17 cellular contexts compared by ENCODE assay signal in the genomic region with DNA sequence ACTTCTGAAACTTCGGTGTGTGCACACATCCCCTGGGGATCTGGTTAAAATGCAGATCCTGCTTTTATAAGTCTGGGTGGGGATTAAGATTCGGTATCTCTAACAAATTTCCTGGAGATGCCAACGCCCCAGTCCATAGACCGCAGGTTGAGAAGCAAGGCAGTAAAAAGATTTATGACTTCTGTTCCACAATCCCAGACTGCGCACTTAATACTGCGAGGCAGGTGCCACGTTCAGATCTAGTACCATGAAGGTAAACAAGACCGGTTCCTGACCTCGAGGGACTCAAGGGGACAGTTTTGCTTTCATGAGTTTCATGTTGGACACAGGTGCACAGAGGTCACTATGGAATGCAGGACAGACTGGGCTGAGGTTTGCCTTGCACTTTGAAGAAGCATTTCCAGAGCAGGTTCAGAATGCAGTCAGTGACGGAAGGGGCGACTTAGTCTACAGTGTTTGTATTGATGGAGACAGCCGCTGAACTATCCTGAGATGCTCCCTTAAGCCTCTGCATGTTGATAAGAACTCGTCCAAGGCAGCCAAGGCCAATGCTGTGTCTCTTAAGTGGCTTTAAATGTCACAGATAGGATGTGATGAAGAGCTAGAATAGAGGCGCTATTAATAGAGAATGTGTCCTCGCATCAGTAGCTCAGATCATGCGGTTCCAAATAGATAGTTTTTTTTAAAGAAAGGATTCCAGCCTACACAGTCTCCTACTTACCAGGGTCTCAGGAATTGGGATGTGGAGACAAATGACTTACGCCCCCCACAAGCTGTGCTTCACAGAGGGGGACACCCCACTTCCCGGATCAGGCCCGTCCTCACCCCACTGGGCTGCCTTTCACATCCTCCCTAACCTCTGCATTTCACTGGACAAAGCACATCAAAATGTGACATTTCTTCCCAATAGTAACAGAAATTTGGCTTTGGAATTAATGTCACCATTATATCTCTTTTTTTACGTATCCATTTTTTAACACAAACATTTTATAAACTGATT.
DNase-seq lines count a peak whose midpoint lies in the region; ATAC-seq and FAIRE-seq lines count a peak whose summit lies in the region.
"Had no signal": no experiment of that assay in that cellular context is flagged by ENCODE, and none has a peak within 500 bp of the region (broad histone marks: within the 10 kb centered on the region; RNA-seq: fewer than 3 reads in every experiment).

No MANE protein-coding gene starts in this region.

- H3K4me3 ChIP-seq in small intestine (ENCODE audit: low read depth in 1 of 2, low read length in 2 of 2), result no peak overlapping the region
- H3K4me3 ChIP-seq: A549 had no signal

- no peaks in the 10 kb centered on the region for H3K9me3 ChIP-seq in small intestine (ENCODE audit: control insufficient read depth, low read depth)
- H3K9me3 ChIP-seq: A549 had no signal

- H3K4me1 ChIP-seq in small intestine (ENCODE audit: control insufficient read depth in 2 of 2, insufficient read depth in 1 of 2, low read depth in 1 of 2, low read length in 1 of 2), result no peaks in the 10 kb centered on the region
- H3K4me1 ChIP-seq: A549 had no signal

- 42 to 71% (median 53%) methylated on average over 20 of the region's 20 CpGs for WGBS in small intestine, 3 donors

- FAIRE-seq in small intestine (lab: Jason Lieb, UNC), result no peak
- FAIRE-seq: A549 had no signal

- H3K27me3 ChIP-seq in small intestine (ENCODE audit: control insufficient read depth in 2 of 2, insufficient read depth in 2 of 2, low read length in 2 of 2), result no peaks in the 10 kb centered on the region

- ATAC-seq in Right ventricle myocardium inferior, result peak; percentile 85
- ATAC-seq in left ventricle myocardium superior, result peak; percentile 95
- ATAC-seq: A549 had no signal

- no peak overlapping the region for H3K27ac ChIP-seq in small intestine (ENCODE audit: low read depth in 1 of 2, low read length in 1 of 2)
- H3K27ac ChIP-seq: A549, KMS-11 had no signal

- no peaks in the 10 kb centered on the region for H3K36me3 ChIP-seq in small intestine (ENCODE audit: control insufficient read depth in 2 of 2, insufficient read depth in 2 of 2, low read length in 2 of 2)

- intact Hi-C loops in Right ventricle myocardium inferior (cut with DNase I) (no loop called here), cardiac septum (cut with DNase I) (no loop called here), left ventricle myocardium superior (cut with micrococcal nuclease) (no loop called here)

- no peak for DNase-seq in Right ventricle myocardium inferior (ENCODE audit: missing footprints)
- no peak for DNase-seq in cardiac septum (ENCODE audit: low spot score)
- DNase-seq in SHP77 (lab: John Stamatoyannopoulos, UW), result peak; percentile 50 to 72
- no peak for DNase-seq in left ventricle myocardium superior
- DNase-seq in small intestine, result peak; percentile 91
- DNase-seq in NCI-H1105 treated with DMSO at 0.1 percent for 48 hours (lab: John Stamatoyannopoulos, UW), result no peak
- no peak for DNase-seq in activated T-cell treated with anti-CD3 and anti-CD28 coated beads for 4 hours
- DNase-seq in occipital lobe (lab: John Stamatoyannopoulos, UW), result no peak
- DNase-seq: COR-L47, DMS153, EL, NCI-H1048, NCI-H1694, NCI-H2107, NCI-H774 had no signal

Comparison
In these comparisons a context has a peak if more than half of its experiments do, and no peak if none do; other contexts are left out.
1. DNase-seq: peak in SHP77 (2 of 2) and small intestine (single experiment); none in Right ventricle myocardium inferior (single experiment), cardiac septum (single experiment), left ventricle myocardium superior (single experiment), NCI-H1105 treated with DMSO at 0.1 percent for 48 hours (single experiment), activated T-cell treated with anti-CD3 and anti-CD28 coated beads for 4 hours (single experiment) and occipital lobe (single experiment).